ENCODE assay signal across 28 cellular contexts in the genomic region with DNA sequence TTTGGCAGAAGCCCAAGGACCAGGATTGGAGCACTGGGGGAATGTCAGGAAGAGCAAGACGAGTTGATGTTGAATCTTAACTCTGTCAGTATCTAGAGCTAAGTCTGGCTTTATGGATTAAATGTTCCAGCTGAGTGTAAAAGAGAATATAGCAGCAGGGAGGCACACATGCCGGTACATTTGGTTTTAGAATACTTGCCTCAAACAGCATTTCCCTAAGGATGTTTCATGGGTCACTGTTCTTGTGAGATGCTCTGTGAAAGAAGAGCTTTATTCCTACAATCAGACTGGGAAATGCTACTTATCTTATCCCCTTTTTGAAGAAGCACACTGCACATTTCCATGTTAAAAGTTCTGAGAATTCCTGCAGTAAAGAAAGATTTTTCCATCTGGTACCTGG.
"Had no signal": no experiment of that assay in that cellular context is flagged by ENCODE, and none has a peak within 500 bp of the region (broad histone marks: within the 10 kb centered on the region; RNA-seq: fewer than 3 reads in every experiment).

No MANE protein-coding gene starts in this region.

- H3K27ac ChIP-seq: adrenal gland, body of pancreas, breast epithelium, KMS-11, SJCRH30, SK-N-MC had no signal

- H3K4me1 ChIP-seq: breast epithelium, SJCRH30 had no signal

- H3K9me3 Mint-ChIP-seq: activated naive CD4-positive, alpha-beta T cell treated with anti-CD3 and anti-CD28 coated beads for 36 hours; activated naive CD4-positive, alpha-beta T cell treated with anti-CD3 and anti-CD28 coated beads, Interleukin-2, amount 50 U/mL, for 72 hours; activated T-cell treated with anti-CD3 and anti-CD28 coated beads, Interleukin-2, amount 50 U/mL, for 24 hours; T-helper 2 cell treated with Interferon-gamma antibody and Interleukin-4, amounts not matched to agents 5 μg/mL and 100 μg/mL, for 36 hours; WTC11 had no signal

- H3K9me3 ChIP-seq: adrenal gland, body of pancreas, breast epithelium, SJCRH30 had no signal

- DNase-seq: activated CD4-positive, alpha-beta T cell treated with anti-CD3 and anti-CD28 coated beads for 36 hours; activated CD4-positive, alpha-beta T cell treated with anti-CD3 and anti-CD28 coated beads, Interleukin-2, amount 10 ng/mL, durations not matched to agents 7 days and 5 days; activated CD4-positive, alpha-beta T cell treated with anti-CD3 and anti-CD28 coated beads, Interleukin-2, amount 50 U/mL, for 48 hours; activated CD8-positive, alpha-beta T cell treated with anti-CD3 and anti-CD28 coated beads, Interleukin-2, amount 10 ng/mL, durations not matched to agents 7 days and 5 days; activated gamma-delta T cell treated with Interleukin-2 at 50 U/mL for 16 hours; activated naive CD4-positive, alpha-beta T cell treated with anti-CD3 and anti-CD28 coated beads for 36 hours; activated T-cell treated with anti-CD3 and anti-CD28 coated beads, Interleukin-2, amount 50 U/mL, for 24 hours; adrenal gland; body of pancreas; NCI-H1092 treated with DMSO at 0.1 percent for 48 hours; NCI-H1417 treated with DMSO at 0.1 percent for 48 hours; NCI-H1694; NCI-H2029; NCI-H2171; NCI-H510A; NCI-H526; NCI-H774; SHP77; SJCRH30 had no signal

- H3K4me2 ChIP-seq: KMS-11 had no signal

- H3K4me3 Mint-ChIP-seq: activated CD4-positive, alpha-beta T cell treated with anti-CD3 and anti-CD28 coated beads for 36 hours; activated CD4-positive, alpha-beta T cell treated with anti-CD3 and anti-CD28 coated beads, Interleukin-2, amount 10 ng/mL, durations not matched to agents 7 days and 5 days; activated CD8-positive, alpha-beta T cell treated with anti-CD3 and anti-CD28 coated beads, Interleukin-2, amount 10 ng/mL, durations not matched to agents 7 days and 5 days; activated naive CD4-positive, alpha-beta T cell treated with anti-CD3 and anti-CD28 coated beads for 36 hours; activated T-cell treated with anti-CD3 and anti-CD28 coated beads, Interleukin-2, amount 50 U/mL, for 24 hours; T-helper 2 cell treated with Interferon-gamma antibody and Interleukin-4, amounts not matched to agents 5 μg/mL and 100 μg/mL, for 36 hours; WTC11 had no signal

- H3K27me3 ChIP-seq: adrenal gland, body of pancreas, breast epithelium, SJCRH30 had no signal

- FAIRE-seq: astrocyte had no signal

- H3K27ac Mint-ChIP-seq: activated CD4-positive, alpha-beta T cell treated with anti-CD3 and anti-CD28 coated beads for 36 hours; activated CD4-positive, alpha-beta T cell treated with anti-CD3 and anti-CD28 coated beads, Interleukin-2, amount 10 ng/mL, durations not matched to agents 7 days and 5 days; activated CD8-positive, alpha-beta T cell treated with anti-CD3 and anti-CD28 coated beads, Interleukin-2, amount 10 ng/mL, durations not matched to agents 7 days and 5 days; activated naive CD4-positive, alpha-beta T cell treated with anti-CD3 and anti-CD28 coated beads for 36 hours; activated naive CD4-positive, alpha-beta T cell treated with anti-CD3 and anti-CD28 coated beads, Interleukin-2, amount 50 U/mL, for 72 hours; activated T-cell treated with anti-CD3 and anti-CD28 coated beads, Interleukin-2, amount 50 U/mL, for 24 hours; T-helper 2 cell treated with Interferon-gamma antibody and Interleukin-4, amounts not matched to agents 5 μg/mL and 100 μg/mL, for 36 hours; WTC11 had no signal

- H3K9ac ChIP-seq: KMS-11 had no signal

- H3K36me3 ChIP-seq: adrenal gland, breast epithelium, SJCRH30 had no signal

- H3K4me1 Mint-ChIP-seq: activated CD4-positive, alpha-beta T cell treated with anti-CD3 and anti-CD28 coated beads for 36 hours; activated CD4-positive, alpha-beta T cell treated with anti-CD3 and anti-CD28 coated beads, Interleukin-2, amount 10 ng/mL, durations not matched to agents 7 days and 5 days had no signal

- H3K4me3 ChIP-seq: adrenal gland, body of pancreas, breast epithelium, SJCRH30, SK-N-MC had no signal

- ATAC-seq: activated CD4-positive, alpha-beta T cell treated with anti-CD3 and anti-CD28 coated beads for 36 hours; activated CD4-positive, CD25-positive, alpha-beta regulatory T cell treated with anti-CD3 and anti-CD28 coated beads, Interleukin-2, amount 50 U/mL, for 24 hours; activated CD8-positive, alpha-beta T cell treated with anti-CD3 and anti-CD28 coated beads, Interleukin-2, amount 10 ng/mL, durations not matched to agents 7 days and 5 days; activated naive CD4-positive, alpha-beta T cell treated with anti-CD3 and anti-CD28 coated beads, Interleukin-2, amount 50 U/mL, for 72 hours; body of pancreas; Panc1; WTC11 had no signal

- H3K27me3 Mint-ChIP-seq: activated CD4-positive, alpha-beta T cell treated with anti-CD3 and anti-CD28 coated beads for 36 hours; activated T-cell treated with anti-CD3 and anti-CD28 coated beads, Interleukin-2, amount 50 U/mL, for 24 hours had no signal

- H3K36me3 Mint-ChIP-seq: activated naive CD4-positive, alpha-beta T cell treated with anti-CD3 and anti-CD28 coated beads, Interleukin-2, amount 50 U/mL, for 72 hours; WTC11 had no signal
